In the genomic region with DNA sequence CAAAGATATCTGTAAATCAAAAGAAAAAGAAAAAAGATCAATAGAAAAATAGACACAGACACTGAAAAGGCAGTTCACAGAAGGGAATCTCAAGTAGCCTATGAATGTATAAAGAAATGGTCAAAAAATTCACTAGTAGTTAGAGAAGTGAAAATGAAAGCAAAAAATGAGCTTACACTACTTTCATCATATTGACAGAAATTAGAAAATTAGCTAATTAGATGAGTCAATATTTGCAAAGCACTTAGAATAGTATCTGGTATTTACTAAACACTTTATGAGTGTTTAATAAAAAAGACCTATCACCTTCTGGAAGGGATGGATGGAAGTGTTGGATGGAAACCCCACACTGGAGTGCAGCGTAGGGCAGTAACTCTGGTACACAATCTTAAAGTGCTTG, we compare ENCODE assay signal across 10 cellular contexts. TPM values are rescaled to one million over a fixed set of nuclear protein-coding genes. Genes with fewer than 3 reads are reported as not detected.
A peak's percentile ranks its signal among the peaks of the same experiment; 100 is the strongest.
DNase-seq lines count a peak whose midpoint lies in the region; ATAC-seq and TF ChIP-seq lines count a peak whose summit lies in the region.
"Had no signal": no experiment of that assay in that cellular context is flagged by ENCODE, and none has a peak within 500 bp of the region (broad histone marks: within the 10 kb centered on the region; RNA-seq: fewer than 3 reads in every experiment).

No MANE protein-coding gene starts in this region.

- 93% methylated on average over 1 of the region's 1 CpG for WGBS in mammary epithelial cell (ENCODE audit: low coverage, missing lambda C conversion rate)
- 68% methylated on average over 1 of the region's 1 CpG for WGBS in suprapubic skin

- peak overlapping the region; percentile 90 for H3K27ac ChIP-seq in mammary epithelial cell (ENCODE audit: insufficient read depth, low read depth, low read length)
- no peak overlapping the region for H3K27ac ChIP-seq in breast epithelium
- peak overlapping the region; percentile 80 for H3K27ac ChIP-seq in suprapubic skin

- H3K4me1 ChIP-seq in mammary epithelial cell (ENCODE audit: insufficient read depth, low read length) (peaks cover 36% of the 10 kb centered on the region), breast epithelium (no peaks in the 10 kb centered on the region), suprapubic skin (peaks cover 38% of the 10 kb centered on the region)

- no peaks in the 10 kb centered on the region for H3K36me3 ChIP-seq in mammary epithelial cell (ENCODE audit: insufficient read depth, low read length)
- H3K36me3 ChIP-seq in breast epithelium, result no peaks in the 10 kb centered on the region
- H3K36me3 ChIP-seq in suprapubic skin, result no peaks in the 10 kb centered on the region
- H3K36me3 ChIP-seq: transverse colon had no signal

- no peaks in the 10 kb centered on the region for H4K20me1 ChIP-seq in mammary epithelial cell (ENCODE audit: insufficient read depth, low read length)

- no peak for TF ChIP-seq CTCF in mammary epithelial cell (conservative IDR thresholded peaks at IDR 0.05 in 1 of 2, IDR thresholded peaks at IDR 0.05 in 1 of 2; ENCODE audit: extremely low read depth in 1 of 2, insufficient read depth in 1 of 2, low read depth in 1 of 2, low read length in 2 of 2)
- TF ChIP-seq CTCF in breast epithelium (IDR thresholded peaks at IDR 0.05), result no peak
- TF ChIP-seq CTCF in suprapubic skin (IDR thresholded peaks at IDR 0.05), result no peak

- H3K9me3 Mint-ChIP-seq in activated CD4-positive, alpha-beta memory T cell treated with anti-CD3 and anti-CD28 coated beads for 36 hours, result no peaks in the 10 kb centered on the region

- TF ChIP-seq POLR2A in breast epithelium (IDR thresholded peaks at IDR 0.05) (no peak), suprapubic skin (IDR thresholded peaks at IDR 0.05) (no peak)

- peak overlapping the region; percentile 43 for H3K27ac Mint-ChIP-seq in activated CD4-positive, alpha-beta memory T cell treated with anti-CD3 and anti-CD28 coated beads for 36 hours

- no peak overlapping the region for H3K9ac ChIP-seq in mammary epithelial cell (ENCODE audit: insufficient read depth, low read length)

- no TSS peak for BruUV-seq in mammary epithelial cell (replicated peaks; lab: Mats Ljungman, UMichigan)

- no peaks in the 10 kb centered on the region for H3K79me2 ChIP-seq in mammary epithelial cell (ENCODE audit: insufficient read depth, low read length)

- peak; percentile 21 for ATAC-seq in HG03439 (IDR thresholded peaks at IDR 0.05; ENCODE audit: unreplicated experiment)

- peak overlapping the region; percentile 32 for H3K4me2 ChIP-seq in mammary epithelial cell (ENCODE audit: insufficient read depth, low read depth, low read length)

- CTCF ChIA-PET in mammary epithelial cell (lab: Charles Lee; ENCODE audit: low non-redundant PET), result interaction anchor here (1.0 kb wide), 1 partner anchor 59 kb away, joined by 8 read pairs; no protein-coding TSS in a partner anchor
- CTCF ChIA-PET in activated CD4-positive, alpha-beta memory T cell treated with anti-CD3 and anti-CD28 coated beads for 36 hours (lab: Charles Lee), result interaction anchor here (0.6 to 11.0 kb wide), 15 partner anchors 8 to 196 kb away, joined by 3 to 240 read pairs (median 12); partner anchors contain the start of genes GSTO2 and ITPRIP

- intact Hi-C loops in mammary epithelial cell (cut with micrococcal nuclease) (loop anchor here (2.0 kb wide), 4 partner anchors 39 to 271 kb away; no protein-coding TSS in a partner anchor), breast epithelium (cut with DNase I; ENCODE audit: low total_unique reads) (no loop called here)
- intact Hi-C loops in activated CD4-positive, alpha-beta memory T cell treated with anti-CD3 and anti-CD28 coated beads for 36 hours (cut with micrococcal nuclease), result loop anchor here (1.0 to 5.0 kb wide), 3 partner anchors 23 to 435 kb away; partner anchors contain the start of gene STN1

- H3K4me1 Mint-ChIP-seq in activated CD4-positive, alpha-beta memory T cell treated with anti-CD3 and anti-CD28 coated beads for 36 hours (ENCODE audit: low read depth), result no peaks in the 10 kb centered on the region

- no peak overlapping the region for H2AFZ ChIP-seq in mammary epithelial cell (ENCODE audit: low read depth, low read length)

- H3K9me3 ChIP-seq in mammary epithelial cell (replicated peaks; ENCODE audit: insufficient read depth, low read length), result no peaks in the 10 kb centered on the region
- no peaks in the 10 kb centered on the region for H3K9me3 ChIP-seq in breast epithelium
- no peaks in the 10 kb centered on the region for H3K9me3 ChIP-seq in suprapubic skin
- H3K9me3 ChIP-seq: transverse colon had no signal

- DNase-seq in mammary epithelial cell (no peak), breast epithelium (ENCODE audit: low spot score in 2 of 2) (no peak), suprapubic skin (ENCODE audit: low spot score in 2 of 2) (no peak), occipital lobe (lab: John Stamatoyannopoulos, UW) (no peak), middle frontal gyrus (ENCODE audit: extremely low spot score, low spot score) (no peak), activated gamma-delta T cell treated with Interleukin-2 at 50 U/mL for 16 hours (no peak)
- DNase-seq in activated CD4-positive, alpha-beta memory T cell treated with anti-CD3 and anti-CD28 coated beads for 36 hours, result no peak
- DNase-seq: Right ventricle myocardium superior, transverse colon had no signal

- dilution Hi-C loops in mammary epithelial cell (cut with HindIII; ENCODE audit: low sequenced_read_pairs), result no loop called here

- no peaks in the 10 kb centered on the region for H3K36me3 Mint-ChIP-seq in activated CD4-positive, alpha-beta memory T cell treated with anti-CD3 and anti-CD28 coated beads for 36 hours

- POLR2A ChIA-PET in activated CD4-positive, alpha-beta memory T cell treated with anti-CD3 and anti-CD28 coated beads for 36 hours (lab: Charles Lee), result interaction anchor here (0.9 to 2.5 kb wide), 4 partner anchors 14 to 84 kb away, joined by 4 to 16 read pairs (median 6); partner anchors contain the start of gene ITPRIP

- H3K4me3 ChIP-seq in mammary epithelial cell (replicated peaks in 1 of 3; ENCODE audit: insufficient read depth in 1 of 3, low read depth in 2 of 3, low read length in 3 of 3) (no peak overlapping the region), breast epithelium (no peak overlapping the region), suprapubic skin (no peak overlapping the region)
- H3K4me3 ChIP-seq: transverse colon had no signal

- in situ Hi-C loops in mammary epithelial cell (cut with MboI; ENCODE audit: low sequenced_read_pairs in 2 of 2), result no loop called here

- H3K27me3 Mint-ChIP-seq in activated CD4-positive, alpha-beta memory T cell treated with anti-CD3 and anti-CD28 coated beads for 36 hours, result no peaks in the 10 kb centered on the region

- H3K27me3 ChIP-seq in mammary epithelial cell (ENCODE audit: insufficient read depth, low read length) (no peaks in the 10 kb centered on the region), breast epithelium (no peaks in the 10 kb centered on the region), suprapubic skin (no peaks in the 10 kb centered on the region)
- H3K27me3 ChIP-seq: transverse colon had no signal

- TF ChIP-seq EP300 in suprapubic skin (IDR thresholded peaks at IDR 0.05), result no peak

- H3K4me3 Mint-ChIP-seq in activated CD4-positive, alpha-beta memory T cell treated with anti-CD3 and anti-CD28 coated beads for 36 hours, result peak overlapping the region; percentile 25

RNA-seq across cellular contexts. Expression of gene CFAP58, which starts 1.7 kb away (rescaled TPM):
- total RNA-seq in mammary epithelial cell (1 to 10 TPM in 1 of 2 donors, under 1 TPM in 1; 0.17 to 1.0 TPM), breast epithelium (under 1 TPM; 0.16 to 0.98 (median 0.88) TPM), suprapubic skin (1 to 10 TPM in 1 of 4 donors, under 1 TPM in 3; 0.13 to 1.0 (median 0.39) TPM), occipital lobe (0.62 TPM)
- 0.23 TPM for polyA plus RNA-seq in mammary epithelial cell
- polyA minus RNA-seq in mammary epithelial cell, result not detected
- under 1 TPM; 0.31 to 0.88 TPM for total RNA-seq in activated CD4-positive, alpha-beta memory T cell treated with anti-CD3 and anti-CD28 coated beads for 36 hours

RNA-seq across cellular contexts. Expression of gene ITPRIP, which starts 13.7 kb away (rescaled TPM):
- total RNA-seq in mammary epithelial cell, result 10 to 100 TPM; 21.5 to 37.2 TPM
- 14.4 TPM for polyA plus RNA-seq in mammary epithelial cell
- polyA minus RNA-seq in mammary epithelial cell, result 24.0 TPM
- 10 to 100 TPM; 12.0 to 35.4 (median 20.9) TPM for total RNA-seq in breast epithelium
- total RNA-seq in activated CD4-positive, alpha-beta memory T cell treated with anti-CD3 and anti-CD28 coated beads for 36 hours, result 10 to 100 TPM; 15.6 to 16.6 TPM
- total RNA-seq in suprapubic skin, result 100 to 1,000 TPM in 3 of 4 donors, 10 to 100 TPM in 1; 98.5 to 217 (median 191) TPM
- 1.6 TPM for total RNA-seq in occipital lobe

Comparison
In these comparisons a context has a peak if more than half of its experiments do, and no peak if none do; other contexts are left out.
1. H3K27ac ChIP-seq: peak in mammary epithelial cell (single experiment) and suprapubic skin (single experiment); none in breast epithelium (0 of 2).